Comparison of ENCODE assay signal across 13 cellular contexts in genomic region chr11:93908689-93909088, GRCh38. TPM values are rescaled to one million over a fixed set of nuclear protein-coding genes. Genes with fewer than 3 reads are reported as not detected.
DNase-seq lines count a peak whose midpoint lies in the region; ATAC-seq, FAIRE-seq and TF ChIP-seq lines count a peak whose summit lies in the region.
"Had no signal": no experiment of that assay in that cellular context is flagged by ENCODE, and none has a peak within 500 bp of the region (broad histone marks: within the 10 kb centered on the region; RNA-seq: fewer than 3 reads in every experiment).

No MANE protein-coding gene starts in this region.

- TF ChIP-seq CTCF in prostate gland (IDR thresholded peaks at IDR 0.05), result no peak

- DNase-seq in Daoy (ENCODE audit: low read depth), result peak; percentile 75
- peak; percentile 90 for DNase-seq in RCC 7860 (ENCODE audit: low spot score)
- peak; percentile 40 for DNase-seq in epidermal melanocyte (ENCODE audit: insufficient read length, low spot score)
- DNase-seq in non-pigmented ciliary epithelial cell (ENCODE audit: low read depth), result peak; percentile 91
- DNase-seq in naive thymus-derived CD8-positive, alpha-beta T cell, result no peak
- DNase-seq in 8988T, result no peak
- DNase-seq in prostate gland (ENCODE audit: low spot score), result no peak
- DNase-seq in activated CD8-positive, alpha-beta T cell treated with anti-CD3 and anti-CD28 coated beads, Interleukin-2, amount 10 ng/mL, durations not matched to agents 7 days and 5 days, result no peak
- DNase-seq: activated naive CD8-positive, alpha-beta T cell treated with anti-CD3 and anti-CD28 coated beads, Interleukin-2, amount 50 U/mL, for 24 hours; left ventricle myocardium superior; NCI-H1048 had no signal

- WGBS in prostate gland, result 37% methylated on average over 2 of the region's 2 CpGs

- H3K4me1 ChIP-seq in prostate gland (replicated peaks), result no peaks in the 10 kb centered on the region
- H3K4me1 ChIP-seq: parathyroid adenoma had no signal

- H3K27me3 Mint-ChIP-seq in naive thymus-derived CD8-positive, alpha-beta T cell, result peaks cover 2 to 12% (median 4%) of the 10 kb centered on the region in 5 donors
- peaks cover 6% of the 10 kb centered on the region for H3K27me3 Mint-ChIP-seq in activated CD8-positive, alpha-beta T cell treated with anti-CD3 and anti-CD28 coated beads, Interleukin-2, amount 10 ng/mL, durations not matched to agents 7 days and 5 days (ENCODE audit: low read depth)

- no peaks in the 10 kb centered on the region for H3K9me3 ChIP-seq in prostate gland

- CTCF ChIA-PET in activated CD8-positive, alpha-beta T cell treated with anti-CD3 and anti-CD28 coated beads, Interleukin-2, amount 10 ng/mL, durations not matched to agents 7 days and 5 days (lab: Charles Lee), result no interaction called here

- H3K36me3 ChIP-seq in prostate gland, result no peaks in the 10 kb centered on the region

- no peaks in the 10 kb centered on the region for H3K36me3 Mint-ChIP-seq in naive thymus-derived CD8-positive, alpha-beta T cell
- no peaks in the 10 kb centered on the region for H3K36me3 Mint-ChIP-seq in activated CD8-positive, alpha-beta T cell treated with anti-CD3 and anti-CD28 coated beads, Interleukin-2, amount 10 ng/mL, durations not matched to agents 7 days and 5 days (ENCODE audit: low read depth)

- no peaks in the 10 kb centered on the region for H3K4me1 Mint-ChIP-seq in naive thymus-derived CD8-positive, alpha-beta T cell
- H3K4me1 Mint-ChIP-seq in activated CD8-positive, alpha-beta T cell treated with anti-CD3 and anti-CD28 coated beads, Interleukin-2, amount 10 ng/mL, durations not matched to agents 7 days and 5 days (ENCODE audit: low read depth), result no peaks in the 10 kb centered on the region
- H3K4me1 Mint-ChIP-seq: activated naive CD8-positive, alpha-beta T cell treated with anti-CD3 and anti-CD28 coated beads, Interleukin-2, amount 50 U/mL, for 24 hours had no signal

- peak; percentile 56 for FAIRE-seq in RCC 7860 (lab: Jason Lieb, UNC)
- FAIRE-seq: endothelial cell of umbilical vein had no signal

- intact Hi-C loops in prostate gland (cut with DNase I), result no loop called here

- no peak for TF ChIP-seq POLR2A in prostate gland (IDR thresholded peaks at IDR 0.05)

- POLR2A ChIA-PET in naive thymus-derived CD8-positive, alpha-beta T cell (lab: Charles Lee), result no interaction called here
- POLR2A ChIA-PET in activated CD8-positive, alpha-beta T cell treated with anti-CD3 and anti-CD28 coated beads, Interleukin-2, amount 10 ng/mL, durations not matched to agents 7 days and 5 days (lab: Charles Lee), result no interaction called here

- no peak overlapping the region for H3K4me3 Mint-ChIP-seq in naive thymus-derived CD8-positive, alpha-beta T cell
- H3K4me3 Mint-ChIP-seq in activated CD8-positive, alpha-beta T cell treated with anti-CD3 and anti-CD28 coated beads, Interleukin-2, amount 10 ng/mL, durations not matched to agents 7 days and 5 days, result no peak overlapping the region
- H3K4me3 Mint-ChIP-seq: activated naive CD8-positive, alpha-beta T cell treated with anti-CD3 and anti-CD28 coated beads, Interleukin-2, amount 50 U/mL, for 24 hours had no signal

- H3K27me3 ChIP-seq in prostate gland (replicated peaks; ENCODE audit: insufficient read depth), result no peaks in the 10 kb centered on the region

- no peak for ATAC-seq in naive thymus-derived CD8-positive, alpha-beta T cell
- no peak for ATAC-seq in activated CD8-positive, alpha-beta T cell treated with anti-CD3 and anti-CD28 coated beads, Interleukin-2, amount 10 ng/mL, durations not matched to agents 7 days and 5 days
- ATAC-seq: activated naive CD8-positive, alpha-beta T cell treated with anti-CD3 and anti-CD28 coated beads, Interleukin-2, amount 50 U/mL, for 24 hours; left ventricle myocardium superior had no signal

- no peak overlapping the region for H3K27ac ChIP-seq in prostate gland
- H3K27ac ChIP-seq: parathyroid adenoma had no signal

- no peak overlapping the region for H3K27ac Mint-ChIP-seq in naive thymus-derived CD8-positive, alpha-beta T cell
- H3K27ac Mint-ChIP-seq in activated CD8-positive, alpha-beta T cell treated with anti-CD3 and anti-CD28 coated beads, Interleukin-2, amount 10 ng/mL, durations not matched to agents 7 days and 5 days, result no peak overlapping the region
- H3K27ac Mint-ChIP-seq: activated naive CD8-positive, alpha-beta T cell treated with anti-CD3 and anti-CD28 coated beads, Interleukin-2, amount 50 U/mL, for 24 hours had no signal

- H3K9me3 Mint-ChIP-seq in naive thymus-derived CD8-positive, alpha-beta T cell, result no peaks in the 10 kb centered on the region
- no peaks in the 10 kb centered on the region for H3K9me3 Mint-ChIP-seq in activated CD8-positive, alpha-beta T cell treated with anti-CD3 and anti-CD28 coated beads, Interleukin-2, amount 10 ng/mL, durations not matched to agents 7 days and 5 days (ENCODE audit: insufficient read depth)
- H3K9me3 Mint-ChIP-seq: activated naive CD8-positive, alpha-beta T cell treated with anti-CD3 and anti-CD28 coated beads, Interleukin-2, amount 50 U/mL, for 24 hours had no signal

- no peak overlapping the region for H3K4me3 ChIP-seq in prostate gland

RNA-seq across cellular contexts. Expression of gene VSTM5, which starts 58.3 kb away (rescaled TPM):
- not detected in 2 replicates for total RNA-seq in Daoy (2014; rRNA removed; shearing (Covaris generic))
- not detected for total RNA-seq in naive thymus-derived CD8-positive, alpha-beta T cell
- not detected for polyA plus RNA-seq in naive thymus-derived CD8-positive, alpha-beta T cell
- under 1 TPM; 0.74 to 0.77 TPM for total RNA-seq in prostate gland
- not detected for total RNA-seq in activated CD8-positive, alpha-beta T cell treated with anti-CD3 and anti-CD28 coated beads, Interleukin-2, amount 10 ng/mL, durations not matched to agents 7 days and 5 days
- total RNA-seq: endothelial cell of umbilical vein, left ventricle myocardium superior had no signal

Comparison
In these comparisons a context has a peak if more than half of its experiments do, and no peak if none do; other contexts are left out.
1. DNase-seq: peak in Daoy (single experiment), RCC 7860 (single experiment), epidermal melanocyte (single experiment) and non-pigmented ciliary epithelial cell (single experiment); none in naive thymus-derived CD8-positive, alpha-beta T cell (0 of 10), 8988T (single experiment), prostate gland (single experiment) and activated CD8-positive, alpha-beta T cell treated with anti-CD3 and anti-CD28 coated beads, Interleukin-2, amount 10 ng/mL, durations not matched to agents 7 days and 5 days (single experiment).